2 cellular contexts compared by ENCODE assay signal in genomic region chr13:63377986-63378385, GRCh38.
TF ChIP-seq lines count a peak whose summit lies in the region.

No MANE protein-coding gene starts in this region.

TF ChIP-seq in SK-N-SH, 30 proteins besides CTCF, POLR2A, EP300 and RAD21 (continued from another document):
- TF ChIP-seq, protein P1, sequence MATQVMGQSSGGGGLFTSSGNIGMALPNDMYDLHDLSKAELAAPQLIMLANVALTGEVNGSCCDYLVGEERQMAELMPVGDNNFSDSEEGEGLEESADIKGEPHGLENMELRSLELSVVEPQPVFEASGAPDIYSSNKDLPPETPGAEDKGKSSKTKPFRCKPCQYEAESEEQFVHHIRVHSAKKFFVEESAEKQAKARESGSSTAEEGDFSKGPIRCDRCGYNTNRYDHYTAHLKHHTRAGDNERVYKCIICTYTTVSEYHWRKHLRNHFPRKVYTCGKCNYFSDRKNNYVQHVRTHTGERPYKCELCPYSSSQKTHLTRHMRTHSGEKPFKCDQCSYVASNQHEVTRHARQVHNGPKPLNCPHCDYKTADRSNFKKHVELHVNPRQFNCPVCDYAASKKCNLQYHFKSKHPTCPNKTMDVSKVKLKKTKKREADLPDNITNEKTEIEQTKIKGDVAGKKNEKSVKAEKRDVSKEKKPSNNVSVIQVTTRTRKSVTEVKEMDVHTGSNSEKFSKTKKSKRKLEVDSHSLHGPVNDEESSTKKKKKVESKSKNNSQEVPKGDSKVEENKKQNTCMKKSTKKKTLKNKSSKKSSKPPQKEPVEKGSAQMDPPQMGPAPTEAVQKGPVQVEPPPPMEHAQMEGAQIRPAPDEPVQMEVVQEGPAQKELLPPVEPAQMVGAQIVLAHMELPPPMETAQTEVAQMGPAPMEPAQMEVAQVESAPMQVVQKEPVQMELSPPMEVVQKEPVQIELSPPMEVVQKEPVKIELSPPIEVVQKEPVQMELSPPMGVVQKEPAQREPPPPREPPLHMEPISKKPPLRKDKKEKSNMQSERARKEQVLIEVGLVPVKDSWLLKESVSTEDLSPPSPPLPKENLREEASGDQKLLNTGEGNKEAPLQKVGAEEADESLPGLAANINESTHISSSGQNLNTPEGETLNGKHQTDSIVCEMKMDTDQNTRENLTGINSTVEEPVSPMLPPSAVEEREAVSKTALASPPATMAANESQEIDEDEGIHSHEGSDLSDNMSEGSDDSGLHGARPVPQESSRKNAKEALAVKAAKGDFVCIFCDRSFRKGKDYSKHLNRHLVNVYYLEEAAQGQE (IDR thresholded peaks at IDR 0.05; ENCODE audit: low read depth, low read length) = no peak
- TF ChIP-seq RXRA (IDR thresholded peaks at IDR 0.05; ENCODE audit: borderline replicate concordance, low read depth) (no peak), POLR2AphosphoS5 (IDR thresholded peaks at IDR 0.05; ENCODE audit: low read depth, low read length) (no peak), JUND (IDR thresholded peaks at IDR 0.05) (no peak)
TF ChIP-seq in SK-N-SH: peak in this region for 0.

TF ChIP-seq in SK-N-SH treated with all-trans-retinoic acid at 6 μM for 48 hours, 23 proteins besides CTCF, POLR2A, EP300 and RAD21 (continued from another document):
- TF ChIP-seq TSHZ2 (CRISPR knock-in tag; IDR thresholded peaks at IDR 0.05) (no peak), PPARA (CRISPR knock-in tag; IDR thresholded peaks at IDR 0.05; ENCODE audit: borderline replicate concordance) (no peak), RARB (CRISPR knock-in tag; IDR thresholded peaks at IDR 0.05) (no peak), TOX (CRISPR knock-in tag; IDR thresholded peaks at IDR 0.05; ENCODE audit: borderline replicate concordance) (no peak), ZFP30 (CRISPR knock-in tag; IDR thresholded peaks at IDR 0.05) (no peak), CSDC2 (CRISPR knock-in tag; IDR thresholded peaks at IDR 0.05) (no peak), BACH2 (CRISPR knock-in tag; IDR thresholded peaks at IDR 0.05; ENCODE audit: borderline replicate concordance) (no peak), ARNTL (CRISPR knock-in tag; IDR thresholded peaks at IDR 0.05; ENCODE audit: borderline replicate concordance, low read depth) (no peak)
- TF ChIP-seq, protein P2, sequence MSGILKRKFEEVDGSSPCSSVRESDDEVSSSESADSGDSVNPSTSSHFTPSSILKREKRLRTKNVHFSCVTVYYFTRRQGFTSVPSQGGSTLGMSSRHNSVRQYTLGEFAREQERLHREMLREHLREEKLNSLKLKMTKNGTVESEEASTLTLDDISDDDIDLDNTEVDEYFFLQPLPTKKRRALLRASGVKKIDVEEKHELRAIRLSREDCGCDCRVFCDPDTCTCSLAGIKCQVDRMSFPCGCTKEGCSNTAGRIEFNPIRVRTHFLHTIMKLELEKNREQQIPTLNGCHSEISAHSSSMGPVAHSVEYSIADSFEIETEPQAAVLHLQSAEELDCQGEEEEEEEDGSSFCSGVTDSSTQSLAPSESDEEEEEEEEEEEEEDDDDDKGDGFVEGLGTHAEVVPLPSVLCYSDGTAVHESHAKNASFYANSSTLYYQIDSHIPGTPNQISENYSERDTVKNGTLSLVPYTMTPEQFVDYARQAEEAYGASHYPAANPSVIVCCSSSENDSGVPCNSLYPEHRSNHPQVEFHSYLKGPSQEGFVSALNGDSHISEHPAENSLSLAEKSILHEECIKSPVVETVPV (CRISPR knock-in tag; IDR thresholded peaks at IDR 0.05) = no peak
- TF ChIP-seq, protein P3, sequence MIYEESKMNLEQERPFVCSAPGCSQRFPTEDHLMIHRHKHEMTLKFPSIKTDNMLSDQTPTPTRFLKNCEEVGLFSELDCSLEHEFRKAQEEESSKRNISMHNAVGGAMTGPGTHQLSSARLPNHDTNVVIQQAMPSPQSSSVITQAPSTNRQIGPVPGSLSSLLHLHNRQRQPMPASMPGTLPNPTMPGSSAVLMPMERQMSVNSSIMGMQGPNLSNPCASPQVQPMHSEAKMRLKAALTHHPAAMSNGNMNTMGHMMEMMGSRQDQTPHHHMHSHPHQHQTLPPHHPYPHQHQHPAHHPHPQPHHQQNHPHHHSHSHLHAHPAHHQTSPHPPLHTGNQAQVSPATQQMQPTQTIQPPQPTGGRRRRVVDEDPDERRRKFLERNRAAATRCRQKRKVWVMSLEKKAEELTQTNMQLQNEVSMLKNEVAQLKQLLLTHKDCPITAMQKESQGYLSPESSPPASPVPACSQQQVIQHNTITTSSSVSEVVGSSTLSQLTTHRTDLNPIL (CRISPR knock-in tag; IDR thresholded peaks at IDR 0.05; ENCODE audit: low read depth) = no peak
